ENCODE assay signal across 9 cellular contexts in genomic region chr20:667351-668034, GRCh38. TPM values are rescaled to one million over a fixed set of nuclear protein-coding genes. Genes with fewer than 3 reads are reported as not detected.
DNase-seq lines count a peak whose midpoint lies in the region; ATAC-seq, FAIRE-seq and TF ChIP-seq lines count a peak whose summit lies in the region.
"Had no signal": no experiment of that assay in that cellular context is flagged by ENCODE, and none has a peak within 500 bp of the region (broad histone marks: within the 10 kb centered on the region; RNA-seq: fewer than 3 reads in every experiment).

No MANE protein-coding gene starts in this region.

- no peaks in the 10 kb centered on the region for H3K23me2 ChIP-seq in H9 (ENCODE audit: insufficient read length, low read depth, low read length, poor library complexity, severe bottlenecking)

- H2BK15ac ChIP-seq in H9 (ENCODE audit: low read depth, low read length): no peak overlapping the region

- H3K79me2 ChIP-seq in H9 (ENCODE audit: insufficient read depth, low read length): no peaks in the 10 kb centered on the region
- no peaks in the 10 kb centered on the region for H3K79me2 ChIP-seq in keratinocyte (ENCODE audit: control insufficient read depth, insufficient read depth, low read length)

- H3K36me3 ChIP-seq in BE2C (no peaks in the 10 kb centered on the region), keratinocyte (ENCODE audit: control insufficient read depth in 2 of 2, extremely low read depth in 1 of 2, insufficient read depth in 2 of 2, low read length in 2 of 2) (no peaks in the 10 kb centered on the region)

- H4K8ac ChIP-seq in H9 (replicated peaks; ENCODE audit: insufficient read length, low read depth, low read length): no peak overlapping the region

- H3K9ac ChIP-seq in H9 (ENCODE audit: extremely low read depth, insufficient read length, low read length) (no peak overlapping the region), keratinocyte (ENCODE audit: control insufficient read depth, extremely low read depth, insufficient read depth, low read length) (no peak overlapping the region)

- no peaks in the 10 kb centered on the region for H3K79me1 ChIP-seq in H9 (ENCODE audit: insufficient read depth, low read depth, low read length, poor library complexity, severe bottlenecking)

- H2BK5ac ChIP-seq in H9 (ENCODE audit: insufficient read length, low read length): no peak overlapping the region

- no peaks in the 10 kb centered on the region for H3K4me1 ChIP-seq in BE2C
- peaks cover 7% of the 10 kb centered on the region for H3K4me1 ChIP-seq in H9 (ENCODE audit: insufficient read depth, low read length)
- H3K4me1 ChIP-seq in keratinocyte (ENCODE audit: control insufficient read depth, extremely low read depth, insufficient read depth, low read length): no peaks in the 10 kb centered on the region

- no peak overlapping the region for H3K4ac ChIP-seq in H9 (ENCODE audit: low read depth, low read length)

- H4K20me1 ChIP-seq in H9 (ENCODE audit: control insufficient read depth, insufficient read depth, insufficient read length) (no peaks in the 10 kb centered on the region), keratinocyte (ENCODE audit: control insufficient read depth, extremely low read depth, insufficient read depth, low read length) (peaks cover 2% of the 10 kb centered on the region)

- dilution Hi-C loops in keratinocyte (cut with MboI; ENCODE audit: extremely low pct_ligation_motif_present, low sequenced_read_pairs): no loop called here

- no peaks in the 10 kb centered on the region for H3K27me3 ChIP-seq in BE2C
- H3K27me3 ChIP-seq in H9 (ENCODE audit: insufficient read depth, low read length): no peaks in the 10 kb centered on the region
- H3K27me3 ChIP-seq in keratinocyte (ENCODE audit: control insufficient read depth, extremely low read depth, insufficient read depth, low read length): peaks cover 67% of the 10 kb centered on the region

- H4K5ac ChIP-seq in H9 (ENCODE audit: insufficient read length, low read depth, low read length): no peak overlapping the region

- H3K36me3 Mint-ChIP-seq in H9 (ENCODE audit: insufficient read depth in 1 of 3, low read depth in 3 of 3): no peaks in the 10 kb centered on the region; a peak in 1 of 7 replicates

- no CpG with 5 or more reads among the region's 9 CpGs for WGBS in H9 (ENCODE audit: extremely low coverage, insufficient read length, low lambda C conversion rate)

- H3K18ac ChIP-seq in H9 (ENCODE audit: insufficient read length, low read depth, low read length): no peak overlapping the region

- no peak overlapping the region; a peak in 1 of 5 replicates for H3K4me3 Mint-ChIP-seq in H9
- H3K4me3 Mint-ChIP-seq: memory B cell had no signal

- no peak overlapping the region for H4K91ac ChIP-seq in H9 (ENCODE audit: insufficient read length, low read depth, low read length)

- TF ChIP-seq CTCF in BE2C (IDR thresholded peaks at IDR 0.05; ENCODE audit: low read depth, low read length): peak; percentile 79
- peak; percentile 96 for TF ChIP-seq CTCF in H9 (conservative IDR thresholded peaks at IDR 0.05)
- peak; percentile 87 to 94 (median 92) for TF ChIP-seq CTCF in keratinocyte (optimal IDR thresholded peaks at IDR 0.05 in 1 of 3, IDR thresholded peaks at IDR 0.05 in 1 of 3, conservative IDR thresholded peaks at IDR 0.05 in 1 of 3; ENCODE audit: extremely low read depth in 1 of 3, insufficient read depth in 2 of 3, low read length in 3 of 3)

- H2AFZ ChIP-seq in H9 (ENCODE audit: low read length) (no peak overlapping the region), keratinocyte (ENCODE audit: control insufficient read depth, low read length) (no peak overlapping the region)

- H3K23ac ChIP-seq in H9 (ENCODE audit: insufficient read length, low read depth, low read length): no peak overlapping the region

- no peak overlapping the region for H2BK12ac ChIP-seq in H9 (ENCODE audit: insufficient read length, low read depth, low read length)

- H2BK120ac ChIP-seq in H9 (ENCODE audit: low read depth, low read length, poor library complexity, severe bottlenecking): no peak overlapping the region

- peaks cover 33 to 70% of the 10 kb centered on the region in 2 experiments for H3K4me1 Mint-ChIP-seq in H9

- H3K9me3 ChIP-seq in BE2C (no peaks in the 10 kb centered on the region), H9 (ENCODE audit: control insufficient read depth, low read depth, low read length) (no peaks in the 10 kb centered on the region), keratinocyte (ENCODE audit: control insufficient read depth, low read depth, low read length) (no peaks in the 10 kb centered on the region)

- H3K9me3 Mint-ChIP-seq in H9: no peaks in the 10 kb centered on the region; a peak in 1 of 5 replicates
- H3K9me3 Mint-ChIP-seq: memory B cell had no signal

- no peak overlapping the region for H2BK20ac ChIP-seq in H9 (ENCODE audit: low read depth, low read length, poor library complexity, severe bottlenecking)

- H3K56ac ChIP-seq in H9 (ENCODE audit: insufficient read length, low read depth, low read length): no peak overlapping the region

- no peak overlapping the region for H3K27ac ChIP-seq in H9 (ENCODE audit: insufficient read length, low read depth, low read length)
- H3K27ac ChIP-seq in keratinocyte (ENCODE audit: control insufficient read depth, insufficient read depth, low read length): no peak overlapping the region

- no peak overlapping the region for H3K4me3 ChIP-seq in BE2C (ENCODE audit: low read depth, low read length)
- no peak overlapping the region for H3K4me3 ChIP-seq in keratinocyte (ENCODE audit: control insufficient read depth in 2 of 3, extremely low read depth in 1 of 3, insufficient read depth in 2 of 3, low read depth in 1 of 3, low read length in 3 of 3)

- H3K9me1 ChIP-seq in keratinocyte (ENCODE audit: control insufficient read depth, extremely low read depth, insufficient read depth, low read length): no peaks in the 10 kb centered on the region

- H2AK5ac ChIP-seq in H9 (ENCODE audit: insufficient read length, low read length): no peak overlapping the region

- DNase-seq in BE2C (peak; percentile 53), H9 (peak; percentile 77), T-helper 1 cell (peak; percentile 22 to 48 (median 36)), astrocyte of the hippocampus (ENCODE audit: low read depth, low spot score) (peak; percentile 43), keratinocyte (ENCODE audit: low read depth, low spot score) (no peak)
- DNase-seq in stimulated activated CD4-positive, alpha-beta T cell treated with anti-CD3 and anti-CD28 coated beads, TNF-alpha, amount 100 ng/mL, for 24 hours (ENCODE audit: low read depth in 3 of 3): peak in 2 of 3 experiments; percentile 19 to 66

- no peak overlapping the region for H3T11ph ChIP-seq in H9 (ENCODE audit: low read length)

- H3K14ac ChIP-seq in H9 (ENCODE audit: insufficient read depth, low read length): no peak overlapping the region

- H3K27me3 Mint-ChIP-seq in H9 (ENCODE audit: low read depth): peaks cover 15% of the 10 kb centered on the region

- H3K27ac Mint-ChIP-seq in H9: no peak overlapping the region; a peak in 1 of 7 replicates
- H3K27ac Mint-ChIP-seq: memory B cell had no signal

- ATAC-seq in GM21360 (IDR thresholded peaks at IDR 0.05; ENCODE audit: unreplicated experiment): no peak
- no peak for ATAC-seq in GM21390 (IDR thresholded peaks at IDR 0.05; ENCODE audit: unreplicated experiment)

- H3K4me2 ChIP-seq in H9 (ENCODE audit: insufficient read depth, insufficient read length, low read length) (no peak overlapping the region), keratinocyte (ENCODE audit: control insufficient read depth, extremely low read depth, insufficient read depth, low read depth, low read length) (no peak overlapping the region)

- peak; percentile 26 for FAIRE-seq in keratinocyte (lab: Jason Lieb, UNC)

RNA-seq across cellular contexts. Expression of gene SCRT2, which starts 8.1 kb away (rescaled TPM):
- 11.2 TPM for polyA plus RNA-seq in BE2C (2012; ENCODE audit: insufficient read depth, insufficient read length, low read depth)
- total RNA-seq in H9 (2021): not detected in 2 replicates
- polyA plus RNA-seq in keratinocyte: not detected in 3 replicates
- not detected for polyA plus RNA-seq in keratinocyte (2011; ENCODE audit: low read depth)
- not detected in 2 replicates for polyA plus RNA-seq in keratinocyte (2011; cell fraction: cytosol; rRNA removed)
- polyA plus RNA-seq in keratinocyte (2011; cell fraction: nucleus; rRNA removed): not detected in 2 replicates
- not detected in 2 replicates for polyA plus RNA-seq in keratinocyte (2012; ENCODE audit: low replicate concordance)
- polyA minus RNA-seq in keratinocyte: not detected in 3 replicates
- polyA minus RNA-seq in keratinocyte (2011; cell fraction: cytosol; rRNA and poly(A)+ RNA removed): not detected
- polyA minus RNA-seq in keratinocyte (2011; cell fraction: nucleus; rRNA and poly(A)+ RNA removed): not detected in 2 replicates

RNA-seq across cellular contexts. Expression of gene SRXN1, which starts 14.5 kb away (rescaled TPM):
- polyA plus RNA-seq in BE2C (2012; ENCODE audit: insufficient read depth, insufficient read length, low read depth): 26.3 TPM
- total RNA-seq in H9 (2021): 25.7 and 26.2 TPM in 2 replicates
- polyA plus RNA-seq in keratinocyte: 49.9 to 55.3 TPM (median 51.7 TPM) in 3 replicates
- 14.3 TPM for polyA plus RNA-seq in keratinocyte (2011; ENCODE audit: low read depth)
- polyA plus RNA-seq in keratinocyte (2011; cell fraction: cytosol; rRNA removed): 47.5 and 68.9 TPM in 2 replicates
- polyA plus RNA-seq in keratinocyte (2011; cell fraction: nucleus; rRNA removed): 24.0 and 25.8 TPM in 2 replicates
- polyA plus RNA-seq in keratinocyte (2012; ENCODE audit: low replicate concordance): 46.6 and 56.9 TPM in 2 replicates
- polyA minus RNA-seq in keratinocyte: 38.6 to 43.2 TPM (median 41.1 TPM) in 3 replicates
- polyA minus RNA-seq in keratinocyte (2011; cell fraction: cytosol; rRNA and poly(A)+ RNA removed): 53.3 TPM
- polyA minus RNA-seq in keratinocyte (2011; cell fraction: nucleus; rRNA and poly(A)+ RNA removed): 14.9 and 20.7 TPM in 2 replicates

RNA-seq across cellular contexts. Expression of gene TCF15, which starts 57.4 kb away (rescaled TPM):
- not detected for polyA plus RNA-seq in BE2C (2012; ENCODE audit: insufficient read depth, insufficient read length, low read depth)
- total RNA-seq in H9 (2021): 2.0 and 2.7 TPM in 2 replicates
- not detected in 3 replicates for polyA plus RNA-seq in keratinocyte
- not detected for polyA plus RNA-seq in keratinocyte (2011; ENCODE audit: low read depth)
- polyA plus RNA-seq in keratinocyte (2011; cell fraction: cytosol; rRNA removed): not detected in 2 replicates
- not detected in 2 replicates for polyA plus RNA-seq in keratinocyte (2011; cell fraction: nucleus; rRNA removed)
- not detected in 2 replicates for polyA plus RNA-seq in keratinocyte (2012; ENCODE audit: low replicate concordance)
- polyA minus RNA-seq in keratinocyte: not detected in 3 replicates
- polyA minus RNA-seq in keratinocyte (2011; cell fraction: cytosol; rRNA and poly(A)+ RNA removed): not detected
- polyA minus RNA-seq in keratinocyte (2011; cell fraction: nucleus; rRNA and poly(A)+ RNA removed): not detected in 2 replicates
